Comparison of ENCODE assay signal across 21 cellular contexts in genomic region chr10:113001599-113002448, GRCh38. TPM values are rescaled to one million over a fixed set of nuclear protein-coding genes. Genes with fewer than 3 reads are reported as not detected.
A peak's percentile ranks its signal among the peaks of the same experiment; 100 is the strongest.
DNase-seq lines count a peak whose midpoint lies in the region; ATAC-seq, FAIRE-seq and TF ChIP-seq lines count a peak whose summit lies in the region.
"Had no signal": no experiment of that assay in that cellular context is flagged by ENCODE, and none has a peak within 500 bp of the region (broad histone marks: within the 10 kb centered on the region; RNA-seq: fewer than 3 reads in every experiment).

No MANE protein-coding gene starts in this region.

- TF ChIP-seq CTCF in OCI-LY1 (IDR thresholded peaks at IDR 0.05; ENCODE audit: low read length) (no peak), esophagus muscularis mucosa (IDR thresholded peaks at IDR 0.05) (no peak)

- no peaks in the 10 kb centered on the region for H3K9me3 ChIP-seq in BLaER1 treated with 17β-estradiol and CSF1 and Interleukin-3, amounts not matched to agents 10 nM and 100 nM (replicated peaks in 1 of 11)
- H3K9me3 ChIP-seq in OCI-LY1 (ENCODE audit: low read length) (no peaks in the 10 kb centered on the region), esophagus muscularis mucosa (no peaks in the 10 kb centered on the region)
- H3K9me3 ChIP-seq: left lung, testis had no signal

- no peak for TF ChIP-seq EP300 in esophagus muscularis mucosa (IDR thresholded peaks at IDR 0.05)

- peak overlapping the region; percentile 64 to 86 (median 74) for H3K4me2 ChIP-seq in BLaER1 treated with 17β-estradiol and CSF1 and Interleukin-3, amounts not matched to agents 10 nM and 100 nM
- H3K4me2 ChIP-seq in OCI-LY1 (ENCODE audit: low read length): no peak overlapping the region

- 0 out of 20 replicates have a peak overlapping the region, but pooled peaks of 1 of the 10 experiments have one; percentile 11 for H3K4me3 ChIP-seq in BLaER1 treated with 17β-estradiol and CSF1 and Interleukin-3, amounts not matched to agents 10 nM and 100 nM
- no peak overlapping the region for H3K4me3 ChIP-seq in OCI-LY1 (ENCODE audit: low read depth, low read length, poor library complexity, severe bottlenecking)
- no peak overlapping the region for H3K4me3 ChIP-seq in esophagus muscularis mucosa
- H3K4me3 ChIP-seq: left lung, skin epidermis, testis had no signal

- peaks cover 0 to 42% (median 0%) of the 10 kb centered on the region in 11 experiments; a peak in 4 of 22 replicates for H3K27me3 ChIP-seq in BLaER1 treated with 17β-estradiol and CSF1 and Interleukin-3, amounts not matched to agents 10 nM and 100 nM
- H3K27me3 ChIP-seq in OCI-LY1 (ENCODE audit: insufficient read depth, low read length) (no peaks in the 10 kb centered on the region), esophagus muscularis mucosa (no peaks in the 10 kb centered on the region)
- H3K27me3 ChIP-seq: left lung, testis had no signal

- no peak for DNase-seq in esophagus muscularis mucosa (ENCODE audit: extremely low spot score)
- peak; percentile 43 for DNase-seq in renal cortical epithelial cell (ENCODE audit: low read depth)
- DNase-seq in activated CD8-positive, alpha-beta T cell treated with anti-CD3 and anti-CD28 coated beads, Interleukin-2, amount 10 ng/mL, durations not matched to agents 7 days and 5 days: no peak
- DNase-seq in G401 (ENCODE audit: low spot score): no peak
- no peak for DNase-seq in HTR-8/SVneo (ENCODE audit: insufficient read length, low spot score)
- DNase-seq: activated CD4-positive, alpha-beta T cell treated with anti-CD3 and anti-CD28 coated beads, Interleukin-2, amount 10 ng/mL, durations not matched to agents 7 days and 5 days; activated naive CD4-positive, alpha-beta T cell treated with anti-CD3 and anti-CD28 coated beads for 36 hours; CD4-positive, alpha-beta T cell; dermis blood vessel endothelial cell; DND-41; H7; left lung; NCI-H1092 treated with DMSO at 0.1 percent for 48 hours; NCI-H510A treated with DMSO at 0.1 percent for 48 hours; stimulated activated CD4-positive, alpha-beta T cell treated with anti-CD3 and anti-CD28 coated beads, Interleukin-4, amount 100 ng/mL, for 4 hours; testis had no signal

- FAIRE-seq in HTR-8/SVneo (lab: Jason Lieb, UNC): no peak
- FAIRE-seq: astrocyte had no signal

- no peaks in the 10 kb centered on the region for H3K9me2 ChIP-seq in OCI-LY1 (ENCODE audit: low read depth, low read length)

- CTCF ChIA-PET in activated CD8-positive, alpha-beta T cell treated with anti-CD3 and anti-CD28 coated beads, Interleukin-2, amount 10 ng/mL, durations not matched to agents 7 days and 5 days (lab: Charles Lee): no interaction called here

- no peak overlapping the region for H3K4me3 Mint-ChIP-seq in activated CD8-positive, alpha-beta T cell treated with anti-CD3 and anti-CD28 coated beads, Interleukin-2, amount 10 ng/mL, durations not matched to agents 7 days and 5 days
- H3K4me3 Mint-ChIP-seq: activated CD4-positive, alpha-beta T cell treated with anti-CD3 and anti-CD28 coated beads, Interleukin-2, amount 10 ng/mL, durations not matched to agents 7 days and 5 days; activated naive CD4-positive, alpha-beta T cell treated with anti-CD3 and anti-CD28 coated beads for 36 hours; CD4-positive, alpha-beta T cell had no signal

- peaks cover 7% of the 10 kb centered on the region for H3K4me1 Mint-ChIP-seq in activated CD8-positive, alpha-beta T cell treated with anti-CD3 and anti-CD28 coated beads, Interleukin-2, amount 10 ng/mL, durations not matched to agents 7 days and 5 days (ENCODE audit: low read depth)

- H3F3A ChIP-seq in OCI-LY1 (ENCODE audit: insufficient read depth, low read length): no peaks in the 10 kb centered on the region

- no peaks in the 10 kb centered on the region for H3K9me3 Mint-ChIP-seq in activated CD8-positive, alpha-beta T cell treated with anti-CD3 and anti-CD28 coated beads, Interleukin-2, amount 10 ng/mL, durations not matched to agents 7 days and 5 days (ENCODE audit: insufficient read depth)
- H3K9me3 Mint-ChIP-seq: activated CD4-positive, alpha-beta T cell treated with anti-CD3 and anti-CD28 coated beads, Interleukin-2, amount 10 ng/mL, durations not matched to agents 7 days and 5 days; activated naive CD4-positive, alpha-beta T cell treated with anti-CD3 and anti-CD28 coated beads for 36 hours; CD4-positive, alpha-beta T cell had no signal

- H4K20me1 ChIP-seq in BLaER1 treated with 17β-estradiol and CSF1 and Interleukin-3, amounts not matched to agents 10 nM and 100 nM: peaks cover 98 to 100% (median 100%) of the 10 kb centered on the region in 11 experiments
- no peaks in the 10 kb centered on the region for H4K20me1 ChIP-seq in OCI-LY1 (ENCODE audit: insufficient read depth, low read length)

- POLR2A ChIA-PET in activated CD8-positive, alpha-beta T cell treated with anti-CD3 and anti-CD28 coated beads, Interleukin-2, amount 10 ng/mL, durations not matched to agents 7 days and 5 days (lab: Charles Lee): no interaction called here

- intact Hi-C loops in esophagus muscularis mucosa (cut with DNase I): loop anchor here (5.0 kb wide), 1 partner anchor 45 kb away; no protein-coding TSS in a partner anchor

- H3K27ac ChIP-seq in BLaER1 treated with 17β-estradiol and CSF1 and Interleukin-3, amounts not matched to agents 10 nM and 100 nM: 0 out of 22 replicates have a peak overlapping the region, but pooled peaks of 1 of the 11 experiments have one; percentile 17
- H3K27ac ChIP-seq in OCI-LY1 (ENCODE audit: low read depth, low read length, poor library complexity, severe bottlenecking) (peak overlapping the region; percentile 5), esophagus muscularis mucosa (replicated peaks in 1 of 4) (peak overlapping the region; percentile 65 to 78 (median 68))
- H3K27ac ChIP-seq: left lung, testis had no signal

- peaks cover 20% of the 10 kb centered on the region; the same call in 1 of the 2 replicates for H3K79me2 ChIP-seq in OCI-LY1 (ENCODE audit: insufficient read depth, low read length)

- H3K27ac Mint-ChIP-seq in activated CD8-positive, alpha-beta T cell treated with anti-CD3 and anti-CD28 coated beads, Interleukin-2, amount 10 ng/mL, durations not matched to agents 7 days and 5 days: no peak overlapping the region
- H3K27ac Mint-ChIP-seq: activated CD4-positive, alpha-beta T cell treated with anti-CD3 and anti-CD28 coated beads, Interleukin-2, amount 10 ng/mL, durations not matched to agents 7 days and 5 days; activated naive CD4-positive, alpha-beta T cell treated with anti-CD3 and anti-CD28 coated beads for 36 hours; CD4-positive, alpha-beta T cell had no signal

- no peak for ATAC-seq in activated CD8-positive, alpha-beta T cell treated with anti-CD3 and anti-CD28 coated beads, Interleukin-2, amount 10 ng/mL, durations not matched to agents 7 days and 5 days
- no peak for ATAC-seq in GM21619 (IDR thresholded peaks at IDR 0.05; ENCODE audit: unreplicated experiment)

- H3K36me3 Mint-ChIP-seq in activated CD8-positive, alpha-beta T cell treated with anti-CD3 and anti-CD28 coated beads, Interleukin-2, amount 10 ng/mL, durations not matched to agents 7 days and 5 days (ENCODE audit: low read depth): no peaks in the 10 kb centered on the region

- peak overlapping the region in 4 of 11 experiments; percentile 21 to 43 (median 28); a peak in 3 of 22 replicates for H3K9ac ChIP-seq in BLaER1 treated with 17β-estradiol and CSF1 and Interleukin-3, amounts not matched to agents 10 nM and 100 nM
- H3K9ac ChIP-seq in OCI-LY1 (ENCODE audit: low read length): no peak overlapping the region

- H3K36me3 ChIP-seq in BLaER1 treated with 17β-estradiol and CSF1 and Interleukin-3, amounts not matched to agents 10 nM and 100 nM: peaks cover 10 to 61% (median 30%) of the 10 kb centered on the region in 11 experiments; a peak in 15 of 22 replicates
- H3K36me3 ChIP-seq in OCI-LY1 (ENCODE audit: insufficient read depth, low read length) (no peaks in the 10 kb centered on the region), esophagus muscularis mucosa (no peaks in the 10 kb centered on the region)
- H3K36me3 ChIP-seq: left lung had no signal

- H2AFZ ChIP-seq in OCI-LY1 (ENCODE audit: low read length): no peak overlapping the region

- WGBS in esophagus muscularis mucosa: 82% methylated on average over 8 of the region's 8 CpGs

- peaks cover 76% of the 10 kb centered on the region for H3K27me3 Mint-ChIP-seq in activated CD8-positive, alpha-beta T cell treated with anti-CD3 and anti-CD28 coated beads, Interleukin-2, amount 10 ng/mL, durations not matched to agents 7 days and 5 days (ENCODE audit: low read depth)

- in situ Hi-C loops in G401 (cut with HindIII; ENCODE audit: low sequenced_read_pairs): no loop called here

- H3K4me1 ChIP-seq in BLaER1 treated with 17β-estradiol and CSF1 and Interleukin-3, amounts not matched to agents 10 nM and 100 nM: peaks cover 34 to 75% (median 57%) of the 10 kb centered on the region in 10 experiments
- H3K4me1 ChIP-seq in OCI-LY1 (ENCODE audit: insufficient read depth, low read length, severe bottlenecking): peaks cover 87% of the 10 kb centered on the region
- peaks cover 54 to 91% (median 71%) of the 10 kb centered on the region in 4 donors for H3K4me1 ChIP-seq in esophagus muscularis mucosa

- no peak for TF ChIP-seq POLR2A in esophagus muscularis mucosa (IDR thresholded peaks at IDR 0.05; ENCODE audit: low read depth)

RNA-seq across cellular contexts. Expression of gene TCF7L2, which starts 51.8 kb away (rescaled TPM):
- total RNA-seq in esophagus muscularis mucosa (10 to 100 TPM in 3 of 4 donors, 1 to 10 TPM in 1; 7.8 to 24.1 (median 19.2) TPM), renal cortical epithelial cell (1.6 and 5.2 TPM in 2 replicates)
- total RNA-seq in activated CD8-positive, alpha-beta T cell treated with anti-CD3 and anti-CD28 coated beads, Interleukin-2, amount 10 ng/mL, durations not matched to agents 7 days and 5 days: under 1 TPM; 0.26 to 0.42 TPM
- 0.06 and 0.88 TPM in 2 replicates for total RNA-seq in G401 (2014; rRNA removed; shearing (Covaris generic))
